ENCODE assay signal across 7 cellular contexts in the genomic region with DNA sequence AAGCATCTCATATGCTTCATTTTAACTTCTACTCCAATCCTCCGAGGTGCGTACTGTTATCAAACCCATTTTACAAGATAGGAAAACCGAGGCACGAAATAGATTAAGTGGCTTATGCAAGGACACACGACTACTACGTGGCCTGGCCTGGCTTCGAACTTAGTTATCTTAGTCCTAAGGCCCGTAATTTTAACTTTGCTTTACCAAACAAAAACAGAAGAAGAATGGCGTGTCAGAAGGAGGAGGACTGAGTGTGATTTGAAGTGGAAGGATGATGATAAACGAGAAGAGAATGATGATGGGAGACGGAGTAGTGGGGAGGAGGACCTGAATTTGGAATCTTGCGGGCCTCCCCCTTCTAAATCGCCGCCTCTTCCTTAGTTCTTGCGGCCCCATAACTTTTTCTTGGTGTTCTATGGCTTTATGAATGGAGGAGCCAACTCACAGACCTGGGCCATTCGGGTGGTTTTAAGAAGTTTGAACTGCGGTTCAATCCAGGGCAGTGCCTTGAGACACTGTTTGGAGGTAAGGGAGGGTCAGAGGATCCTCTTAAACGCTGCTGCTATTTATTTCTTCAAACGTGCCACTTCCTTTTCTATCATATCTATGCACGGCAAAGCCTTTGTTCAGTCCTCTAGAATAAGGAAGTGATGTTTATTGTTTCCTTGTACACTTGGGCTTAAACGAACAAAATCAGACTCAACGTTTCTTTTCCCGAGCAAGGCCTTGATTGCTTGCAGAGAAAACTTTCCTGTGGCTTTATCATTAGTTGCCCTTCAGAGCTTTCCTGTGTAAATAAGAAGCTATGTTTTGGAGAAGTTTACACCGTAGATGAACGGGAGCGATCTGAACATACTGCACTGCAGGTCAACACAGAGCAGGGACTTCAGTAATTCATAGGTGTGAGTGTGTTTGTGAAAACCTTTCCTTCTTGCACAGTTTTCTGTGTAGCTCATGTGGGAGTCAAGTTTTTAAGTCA. TPM values are rescaled to one million over a fixed set of nuclear protein-coding genes. Genes with fewer than 3 reads are reported as not detected.
A peak's percentile ranks its signal among the peaks of the same experiment; 100 is the strongest.
DNase-seq lines count a peak whose midpoint lies in the region; ATAC-seq and TF ChIP-seq lines count a peak whose summit lies in the region.

No MANE protein-coding gene starts in this region.

- peak overlapping the region; percentile 99 for H3K4me3 Mint-ChIP-seq in activated naive CD8-positive, alpha-beta T cell treated with anti-CD3 and anti-CD28 coated beads, Interleukin-2, amount 50 U/mL, for 24 hours
- peak overlapping the region; percentile 87 to 99 (median 96) for H3K4me3 Mint-ChIP-seq in immature natural killer cell

- H3K36me3 ChIP-seq in MM.1S (replicated peaks; ENCODE audit: insufficient read depth, low read length) = no peaks in the 10 kb centered on the region

- peaks cover 25% of the 10 kb centered on the region for H3K4me1 ChIP-seq in MM.1S (ENCODE audit: low read length)

- peaks cover 48% of the 10 kb centered on the region for H3K4me1 Mint-ChIP-seq in activated naive CD8-positive, alpha-beta T cell treated with anti-CD3 and anti-CD28 coated beads, Interleukin-2, amount 50 U/mL, for 24 hours
- H3K4me1 Mint-ChIP-seq in immature natural killer cell = peaks cover 54 to 65% of the 10 kb centered on the region in 2 donors

- peak overlapping the region; percentile 68 for H2AFZ ChIP-seq in MM.1S (ENCODE audit: low read length)

- H3K27ac ChIP-seq in MM.1S (ENCODE audit: low read length) = peak overlapping the region; percentile 89; the same call in 1 of the 2 replicates

- H3K9me3 ChIP-seq in MM.1S (replicated peaks; ENCODE audit: insufficient read depth, low read length) = no peaks in the 10 kb centered on the region

- peaks cover 6% of the 10 kb centered on the region; the same call in 1 of the 2 replicates for H4K20me1 ChIP-seq in MM.1S (ENCODE audit: insufficient read depth, low read length)

- peaks cover 24% of the 10 kb centered on the region for H3K36me3 Mint-ChIP-seq in activated naive CD8-positive, alpha-beta T cell treated with anti-CD3 and anti-CD28 coated beads, Interleukin-2, amount 50 U/mL, for 24 hours (ENCODE audit: low read depth)
- H3K36me3 Mint-ChIP-seq in immature natural killer cell = peaks cover 0 to 6% (median 0%) of the 10 kb centered on the region in 3 donors

- ATAC-seq in GM18519 (IDR thresholded peaks at IDR 0.05; ENCODE audit: low FRiP score, unreplicated experiment) = peak; percentile 27
- no peak for ATAC-seq in activated naive CD8-positive, alpha-beta T cell treated with anti-CD3 and anti-CD28 coated beads, Interleukin-2, amount 50 U/mL, for 24 hours
- ATAC-seq in stimulated activated naive CD8-positive, alpha-beta T cell treated with anti-CD3 and anti-CD28 coated beads, Interleukin-15, Interleukin-2, amounts not matched to agents 100 U/mL and 50 U/mL, for 24 hours = no peak
- no peak for ATAC-seq in GM19328 (IDR thresholded peaks at IDR 0.05; ENCODE audit: unreplicated experiment)

- TF ChIP-seq CTCF in MM.1S (IDR thresholded peaks at IDR 0.05; ENCODE audit: low read length) = no peak

- DNase-seq in MM.1S = peak; percentile 30
- DNase-seq in activated naive CD8-positive, alpha-beta T cell treated with anti-CD3 and anti-CD28 coated beads, Interleukin-2, amount 50 U/mL, for 24 hours = peak; percentile 7
- DNase-seq in immature natural killer cell = peak; percentile 22 to 37 (median 29)
- peak; percentile 10 for DNase-seq in stimulated activated naive CD8-positive, alpha-beta T cell treated with anti-CD3 and anti-CD28 coated beads, Interleukin-15, Interleukin-2, amounts not matched to agents 100 U/mL and 50 U/mL, for 24 hours
- DNase-seq in activated CD4-positive, CD25-positive, alpha-beta regulatory T cell treated with anti-CD3 and anti-CD28 coated beads, Interleukin-2, amount 50 U/mL, for 72 hours = no peak

- H3K27ac Mint-ChIP-seq in activated naive CD8-positive, alpha-beta T cell treated with anti-CD3 and anti-CD28 coated beads, Interleukin-2, amount 50 U/mL, for 24 hours = peak overlapping the region; percentile 99
- peak overlapping the region; percentile 92 to 97 (median 94) for H3K27ac Mint-ChIP-seq in immature natural killer cell

- peak overlapping the region; percentile 88 for H3K4me3 ChIP-seq in MM.1S (ENCODE audit: low read length)

- no peaks in the 10 kb centered on the region for H3K27me3 ChIP-seq in MM.1S (replicated peaks; ENCODE audit: insufficient read depth, low read length)

- H3K9me3 Mint-ChIP-seq in activated naive CD8-positive, alpha-beta T cell treated with anti-CD3 and anti-CD28 coated beads, Interleukin-2, amount 50 U/mL, for 24 hours = no peaks in the 10 kb centered on the region
- no peaks in the 10 kb centered on the region for H3K9me3 Mint-ChIP-seq in immature natural killer cell

- H3K79me2 ChIP-seq in MM.1S (ENCODE audit: low read length) = peaks cover 58% of the 10 kb centered on the region

- no peaks in the 10 kb centered on the region for H3K27me3 Mint-ChIP-seq in activated naive CD8-positive, alpha-beta T cell treated with anti-CD3 and anti-CD28 coated beads, Interleukin-2, amount 50 U/mL, for 24 hours
- peaks cover 8 to 16% (median 10%) of the 10 kb centered on the region in 3 donors for H3K27me3 Mint-ChIP-seq in immature natural killer cell (ENCODE audit: low read depth in 3 of 3)

- H3K9ac ChIP-seq in MM.1S (ENCODE audit: low read length) = peak overlapping the region; percentile 85

- no peaks in the 10 kb centered on the region for H3K9me2 ChIP-seq in MM.1S (replicated peaks; ENCODE audit: insufficient read depth, low read length)

- peak overlapping the region; percentile 84 for H3K4me2 ChIP-seq in MM.1S (ENCODE audit: low read depth, low read length)

- H3F3A ChIP-seq in MM.1S (ENCODE audit: insufficient read depth, low read length) = peaks cover 23% of the 10 kb centered on the region; the same call in 1 of the 2 replicates

RNA-seq across cellular contexts. Expression of gene CNOT8, which starts 0.8 kb away (rescaled TPM):
- 100 to 1,000 TPM; 145 to 212 (median 153) TPM for polyA plus RNA-seq in immature natural killer cell

RNA-seq across cellular contexts. Expression of gene FAXDC2, which starts 8.9 kb away (rescaled TPM):
- 1 to 10 TPM in 1 of 3 donors, under 1 TPM in 1, not detected in 1; 0.72 to 3.7 TPM for polyA plus RNA-seq in immature natural killer cell
